ENCODE assay signal across 19 cellular contexts in the genomic region with DNA sequence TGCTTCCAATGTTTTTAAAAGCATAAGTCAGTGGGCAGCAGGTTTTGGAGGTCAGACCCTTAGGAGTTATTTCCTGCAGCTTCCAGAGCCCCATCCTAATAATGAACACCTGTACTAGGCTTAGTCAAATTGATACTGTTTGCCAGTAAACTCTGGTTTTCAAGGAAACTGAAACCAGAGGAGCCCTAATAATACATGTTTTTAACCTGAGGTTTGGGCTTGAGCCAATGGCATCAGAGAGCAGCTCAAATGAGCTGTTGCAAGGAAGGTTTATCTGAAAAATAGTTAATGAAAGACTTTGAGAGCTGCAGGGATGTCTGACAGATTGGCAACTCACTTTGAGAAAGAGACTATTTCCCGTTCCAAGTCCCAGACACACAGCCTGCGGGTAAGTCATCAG. TPM values are rescaled to one million over a fixed set of nuclear protein-coding genes. Genes with fewer than 3 reads are reported as not detected.
DNase-seq lines count a peak whose midpoint lies in the region; ATAC-seq, FAIRE-seq and TF ChIP-seq lines count a peak whose summit lies in the region.
"Had no signal": no experiment of that assay in that cellular context is flagged by ENCODE, and none has a peak within 500 bp of the region (broad histone marks: within the 10 kb centered on the region; RNA-seq: fewer than 3 reads in every experiment).

No MANE protein-coding gene starts in this region.

- no peak for TF ChIP-seq RAD21 in SK-N-SH (IDR thresholded peaks at IDR 0.05; ENCODE audit: low read length)

- no peak overlapping the region for H3K4me3 ChIP-seq in SK-N-SH (ENCODE audit: low read depth in 2 of 2, low read length in 1 of 2)
- H3K4me3 ChIP-seq: left lung, Peyer's patch, right atrium auricular region had no signal

- peak overlapping the region; percentile 80 for H3K27ac ChIP-seq in angular gyrus (ENCODE audit: low read depth, low read length)
- H3K27ac ChIP-seq in SK-N-SH (ENCODE audit: low read depth in 2 of 2, low read length in 1 of 2): no peak overlapping the region
- H3K27ac ChIP-seq: left lung, Peyer's patch, right atrium auricular region had no signal

- ATAC-seq in GM19468 (IDR thresholded peaks at IDR 0.05; ENCODE audit: extremely low read depth, unreplicated experiment) (peak; percentile 40), HG03039 (IDR thresholded peaks at IDR 0.05; ENCODE audit: unreplicated experiment) (peak; percentile 38)
- no peak for ATAC-seq in effector memory CD8-positive, alpha-beta T cell (replicated peaks)
- ATAC-seq: left lung; stimulated activated naive CD8-positive, alpha-beta T cell treated with anti-CD3 and anti-CD28 coated beads, Interleukin-15, Interleukin-2, amounts not matched to agents 100 U/mL and 50 U/mL, for 24 hours had no signal

- no peaks in the 10 kb centered on the region for H3K27me3 ChIP-seq in SK-N-SH (ENCODE audit: insufficient read depth)
- H3K27me3 ChIP-seq: left lung, Peyer's patch, right atrium auricular region had no signal

- no peaks in the 10 kb centered on the region for H3K79me2 ChIP-seq in SK-N-SH (ENCODE audit: insufficient read depth)

- no peak for TF ChIP-seq POLR2A in GM12892 (IDR thresholded peaks at IDR 0.05; ENCODE audit: low read depth, low read length)

- H3K36me3 ChIP-seq in SK-N-SH (replicated peaks in 1 of 2; ENCODE audit: control insufficient read depth in 1 of 2, insufficient read depth in 2 of 2, low read length in 1 of 2): no peaks in the 10 kb centered on the region
- H3K36me3 ChIP-seq: left lung, Peyer's patch, right atrium auricular region had no signal

- H3K4me1 ChIP-seq in SK-N-SH (ENCODE audit: control insufficient read depth in 1 of 2, insufficient read depth in 2 of 2, low read depth in 1 of 2, low read length in 1 of 2): peaks cover 0 to 3% of the 10 kb centered on the region in 2 experiments; a peak in 1 of 4 replicates
- H3K4me1 ChIP-seq: left lung, Peyer's patch, right atrium auricular region had no signal

- no peak overlapping the region for H3K9ac ChIP-seq in SK-N-SH

- no peak overlapping the region for H3K4me2 ChIP-seq in SK-N-SH

- CTCF ChIA-PET in SK-N-SH (lab: Yijun Ruan, JAX): interaction anchor here (2.2 kb wide), 1 partner anchor 53 kb away, joined by 4 read pairs; no protein-coding TSS in a partner anchor

- H4K20me1 ChIP-seq in SK-N-SH (ENCODE audit: insufficient read depth): no peaks in the 10 kb centered on the region

- DNase-seq in GM12892 (ENCODE audit: insufficient read length): no peak
- no peak for DNase-seq in SK-N-SH
- no peak for DNase-seq in NCI-H1105 treated with DMSO at 0.1 percent for 48 hours (lab: John Stamatoyannopoulos, UW)
- DNase-seq in effector memory CD8-positive, alpha-beta T cell: no peak
- no peak for DNase-seq in GM19240 (ENCODE audit: insufficient read length, low spot score)
- DNase-seq: activated T-cell treated with anti-CD3 and anti-CD28 coated beads, Interleukin-2, amount 50 U/mL, for 24 hours; anterior cingulate cortex; DMS 273 treated with DMSO at 0.1 percent for 48 hours; glutamatergic neuron; left lung; naive B cell; Peyer's patch; stimulated activated naive CD8-positive, alpha-beta T cell treated with anti-CD3 and anti-CD28 coated beads, Interleukin-15, Interleukin-2, amounts not matched to agents 100 U/mL and 50 U/mL, for 24 hours had no signal

- no peak overlapping the region for H3K4me3 Mint-ChIP-seq in effector memory CD8-positive, alpha-beta T cell
- H3K4me3 Mint-ChIP-seq: activated T-cell treated with anti-CD3 and anti-CD28 coated beads, Interleukin-2, amount 50 U/mL, for 24 hours; naive B cell had no signal

- POLR2A ChIA-PET in SK-N-SH (lab: Yijun Ruan, JAX): no interaction called here

- no peaks in the 10 kb centered on the region for H3K36me3 Mint-ChIP-seq in effector memory CD8-positive, alpha-beta T cell (ENCODE audit: insufficient read depth)
- H3K36me3 Mint-ChIP-seq: naive B cell had no signal

- TF ChIP-seq EP300 in SK-N-SH (IDR thresholded peaks at IDR 0.05; ENCODE audit: borderline replicate concordance in 1 of 2, low read depth in 1 of 2, low read length in 1 of 2): no peak

- no peaks in the 10 kb centered on the region for H3K27me3 Mint-ChIP-seq in effector memory CD8-positive, alpha-beta T cell
- H3K27me3 Mint-ChIP-seq: activated T-cell treated with anti-CD3 and anti-CD28 coated beads, Interleukin-2, amount 50 U/mL, for 24 hours; naive B cell had no signal

- H3K9me3 ChIP-seq in SK-N-SH: no peaks in the 10 kb centered on the region
- H3K9me3 ChIP-seq: left lung, Peyer's patch, right atrium auricular region had no signal

- H3K27ac Mint-ChIP-seq in effector memory CD8-positive, alpha-beta T cell: no peak overlapping the region
- H3K27ac Mint-ChIP-seq: activated T-cell treated with anti-CD3 and anti-CD28 coated beads, Interleukin-2, amount 50 U/mL, for 24 hours; naive B cell had no signal

- peaks cover 0 to 1% of the 10 kb centered on the region in 2 donors for H3K4me1 Mint-ChIP-seq in effector memory CD8-positive, alpha-beta T cell (ENCODE audit: low read depth in 2 of 2)
- H3K4me1 Mint-ChIP-seq: naive B cell had no signal

- H2AFZ ChIP-seq in SK-N-SH (ENCODE audit: low read depth): no peak overlapping the region

- H3F3A ChIP-seq in SK-N-SH (replicated peaks; ENCODE audit: insufficient read depth): no peaks in the 10 kb centered on the region

- H3K9me3 Mint-ChIP-seq in effector memory CD8-positive, alpha-beta T cell: peaks cover 0 to 4% of the 10 kb centered on the region in 2 donors
- H3K9me3 Mint-ChIP-seq: activated T-cell treated with anti-CD3 and anti-CD28 coated beads, Interleukin-2, amount 50 U/mL, for 24 hours had no signal

- FAIRE-seq in GM12892 (lab: Jason Lieb, UNC): peak; percentile 27
- FAIRE-seq: endometrium, H1 had no signal

- H3K9me2 ChIP-seq in SK-N-SH: no peaks in the 10 kb centered on the region

- TF ChIP-seq CTCF in SK-N-SH (IDR thresholded peaks at IDR 0.05): no peak

- 56% methylated on average over 2 of the region's 2 CpGs for WGBS in SK-N-SH (ENCODE audit: low lambda C conversion rate)

TF ChIP-seq in SK-N-SH, 30 proteins besides CTCF, POLR2A, EP300 and RAD21:
- no peak for TF ChIP-seq NFIC (IDR thresholded peaks at IDR 0.05; ENCODE audit: borderline replicate concordance)
- TF ChIP-seq USF2 (IDR thresholded peaks at IDR 0.05; ENCODE audit: borderline replicate concordance, low read depth, low read length): no peak
- TF ChIP-seq SIN3A (IDR thresholded peaks at IDR 0.05; ENCODE audit: borderline replicate concordance, low read depth, low read length): no peak

RNA-seq across cellular contexts. Expression of gene DCC, which starts 54.6 kb away (rescaled TPM):
- polyA plus RNA-seq in GM12892 (2012; ENCODE audit: missing spikeins): not detected
- 0.20 and 0.34 TPM in 2 replicates for polyA plus RNA-seq in SK-N-SH (2012; rRNA removed)
- polyA plus RNA-seq in SK-N-SH (2012; cell fraction: cytosol; rRNA removed): 0.14 and 0.24 TPM in 2 replicates
- polyA plus RNA-seq in SK-N-SH (2012; cell fraction: nucleus; rRNA removed): 0.07 and 0.08 TPM in 2 replicates
